In the genomic region with DNA sequence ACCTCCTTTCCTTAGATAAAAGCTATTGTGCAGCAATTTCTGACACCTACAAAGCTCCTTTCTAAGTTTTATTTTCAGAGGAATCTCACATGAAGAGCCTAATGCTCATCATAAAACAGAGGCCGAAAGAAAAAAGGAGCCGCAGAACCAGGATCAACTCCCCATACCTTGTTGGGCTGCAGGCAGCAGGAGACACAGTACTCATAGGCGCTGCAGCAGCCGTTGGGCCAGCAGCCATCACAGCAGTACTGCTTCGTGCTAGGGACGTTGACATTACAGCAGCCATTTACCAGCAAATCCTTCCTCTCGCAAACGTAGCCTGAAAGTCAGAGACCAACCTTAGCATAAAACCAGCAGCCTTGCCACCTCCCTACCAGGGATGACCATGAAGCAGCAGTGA, we compare ENCODE assay signal across 20 cellular contexts.
"Had no signal": no experiment of that assay in that cellular context is flagged by ENCODE, and none has a peak within 500 bp of the region (broad histone marks: within the 10 kb centered on the region; RNA-seq: fewer than 3 reads in every experiment).

No MANE protein-coding gene starts in this region.

- DNase-seq: activated CD4-positive, alpha-beta T cell treated with anti-CD3 and anti-CD28 coated beads, Interleukin-2, amount 50 U/mL, for 1 hour; activated gamma-delta T cell; activated T-cell treated with anti-CD3 and anti-CD28 coated beads, Interleukin-2, amount 50 U/mL, for 72 hours; amniotic stem cell; body of pancreas; central memory CD4-positive, alpha-beta T cell; colonic mucosa; foreskin keratinocyte; glutamatergic neuron; mesenchymal stem cell; mucosa of descending colon; naive B cell; ovary; SK-N-SH; spleen; stimulated activated CD4-positive, alpha-beta T cell treated with anti-CD3 and anti-CD28 coated beads, Interleukin-4, amount 100 ng/mL, for 4 hours had no signal

- H3K27me3 ChIP-seq: body of pancreas, colonic mucosa, foreskin keratinocyte, ovary, spleen had no signal

- H3K9me3 ChIP-seq: body of pancreas, colonic mucosa, mucosa of descending colon, ovary, SK-N-SH, spleen had no signal

- H3K4me3 ChIP-seq: body of pancreas, colonic mucosa, mucosa of descending colon, ovary, spleen had no signal

- H3K4me1 ChIP-seq: colonic mucosa, foreskin keratinocyte had no signal

- H3K4me2 ChIP-seq: SK-N-SH had no signal

- H3K36me3 ChIP-seq: ovary had no signal

- ATAC-seq: activated T-cell treated with anti-CD3 and anti-CD28 coated beads, Interleukin-2, amount 50 U/mL, for 72 hours; foreskin keratinocyte; mucosa of descending colon; sciatic nerve; stimulated activated memory B cell treated with anti-CD40 and anti-IgM and Interleukin-4, amounts not matched to agents 10 μg/mL and 1 μg/mL and 100 μg/mL, for 72 hours had no signal

- FAIRE-seq: keratinocyte, urothelium cell line had no signal

- H3K9ac ChIP-seq: SK-N-SH had no signal

- H3K9me2 ChIP-seq: SK-N-SH had no signal

- H3K27ac ChIP-seq: colonic mucosa, foreskin keratinocyte, ovary, spleen had no signal
